Comparison of ENCODE assay signal across 8 cellular contexts in the genomic region with DNA sequence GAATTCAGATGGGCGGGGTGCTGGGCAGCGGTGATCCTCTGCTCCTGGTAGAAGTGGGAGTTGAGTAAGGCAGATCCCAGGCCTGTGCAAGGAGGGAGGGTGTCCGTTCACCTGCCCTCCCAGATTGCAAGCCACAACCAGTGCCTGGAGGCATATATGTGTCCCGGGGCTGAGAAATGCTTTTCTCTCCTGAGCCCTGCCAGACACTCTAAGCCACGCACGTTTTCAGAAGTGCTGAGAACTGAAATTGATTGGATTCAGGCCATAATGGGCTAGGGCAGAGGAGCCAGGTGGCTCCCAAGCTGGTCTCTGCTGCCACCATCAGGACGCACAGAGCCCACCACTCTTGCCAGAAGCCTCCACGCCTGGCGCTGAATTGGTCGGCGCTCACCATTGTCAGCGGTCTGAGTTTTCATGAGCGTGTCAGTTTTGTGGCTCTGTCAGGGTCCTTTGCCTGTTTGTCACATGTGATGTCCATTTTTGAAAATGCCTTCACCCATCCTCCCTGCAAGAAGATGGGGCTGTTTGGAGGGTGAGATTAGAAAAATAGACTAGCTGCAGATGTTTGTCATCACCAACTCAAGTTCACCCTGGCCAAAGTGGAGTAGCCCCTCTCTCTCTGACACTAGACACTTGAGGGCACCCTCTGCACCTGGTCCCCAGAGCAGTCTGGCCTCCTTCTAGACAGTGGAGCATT. TPM values are rescaled to one million over a fixed set of nuclear protein-coding genes. Genes with fewer than 3 reads are reported as not detected.
A peak's percentile ranks its signal among the peaks of the same experiment; 100 is the strongest.
DNase-seq lines count a peak whose midpoint lies in the region; ATAC-seq, FAIRE-seq and TF ChIP-seq lines count a peak whose summit lies in the region.

No MANE protein-coding gene starts in this region.

- POLR2A ChIA-PET in BJ (lab: Charles Lee): no interaction called here

- peaks cover 3% of the 10 kb centered on the region; the same call in 1 of the 2 replicates for H3K27me3 ChIP-seq in BJ (ENCODE audit: control insufficient read depth, insufficient read depth, low read length)
- H3K27me3 ChIP-seq in spleen (replicated peaks in 1 of 7): no peaks in the 10 kb centered on the region

- H3K27ac ChIP-seq in spleen: no peak overlapping the region

- H3K4me3 ChIP-seq in BJ (ENCODE audit: low read depth, low read length): no peak overlapping the region
- H3K4me3 ChIP-seq in astrocyte of the cerebellum (ENCODE audit: low read depth, low read length): no peak overlapping the region
- H3K4me3 ChIP-seq in spleen: no peak overlapping the region

- TF ChIP-seq POLR2A in spleen (IDR thresholded peaks at IDR 0.05): no peak

- CTCF ChIA-PET in BJ (lab: Yijun Ruan, JAX): interaction anchor here (0.9 to 4.0 kb wide), 6 partner anchors 13 to 658 kb away, joined by 3 to 23 read pairs (median 7); no protein-coding TSS in a partner anchor

- FAIRE-seq in GM19239 (lab: Jason Lieb, UNC): peak; percentile 91

- in situ Hi-C loops in astrocyte of the cerebellum (cut with HindIII; ENCODE audit: low sequenced_read_pairs): loop anchor here (5.0 kb wide), 1 partner anchor 652 kb away; no protein-coding TSS in a partner anchor

- TF ChIP-seq CTCF in BJ (IDR thresholded peaks at IDR 0.05; ENCODE audit: insufficient read depth, low read depth, low read length) (peak; percentile 75), astrocyte of the cerebellum (IDR thresholded peaks at IDR 0.05; ENCODE audit: low read depth, low read length, missing control alignments) (peak; percentile 95), spleen (IDR thresholded peaks at IDR 0.05 in 8 of 11, conservative IDR thresholded peaks at IDR 0.05 in 3 of 11) (peak; percentile 36 to 82 (median 76))

- DNase-seq in BJ (ENCODE audit: low read depth): no peak
- peak; percentile 58 for DNase-seq in GM19239 (ENCODE audit: insufficient read length, low spot score)
- DNase-seq in NCI-H69 (lab: John Stamatoyannopoulos, UW): peak; percentile 71
- DNase-seq in astrocyte of the cerebellum (ENCODE audit: low read depth): peak; percentile 68
- DNase-seq in hypothalamus (lab: John Stamatoyannopoulos, UW): peak in 47 of 51 donors; percentile 9 to 76 (median 47)
- DNase-seq in spleen: no peak
- DNase-seq in mesenteric fat pad (ENCODE audit: low spot score): no peak

- 27 to 41% (median 32%) methylated on average over 13 of the region's 13 CpGs for WGBS in spleen, 5 donors

- no peaks in the 10 kb centered on the region for H3K9me3 ChIP-seq in spleen

- intact Hi-C loops in spleen (cut with DNase I; ENCODE audit: low total_unique reads): loop anchor here (5.0 kb wide), 2 partner anchors 342 to 657 kb away; no protein-coding TSS in a partner anchor

- peaks cover 0 to 4% (median 0%) of the 10 kb centered on the region in 6 donors for H3K4me1 ChIP-seq in spleen

- peak; percentile 70 for ATAC-seq in HG03558 (IDR thresholded peaks at IDR 0.05; ENCODE audit: extremely low read depth, unreplicated experiment)

- no peaks in the 10 kb centered on the region for H3K36me3 ChIP-seq in BJ (ENCODE audit: control insufficient read depth, insufficient read depth, low read length)
- no peaks in the 10 kb centered on the region for H3K36me3 ChIP-seq in spleen

RNA-seq across cellular contexts. Expression of gene BFSP2, which starts 15.4 kb away (rescaled TPM):
- polyA plus RNA-seq in BJ (2011; rRNA removed) (not detected in 2 replicates), spleen (10 to 100 TPM in 2 of 3 donors, 1 to 10 TPM in 1; 8.6 to 52.5 (median 15.9) TPM)
- not detected in 2 replicates for polyA minus RNA-seq in BJ (2011; rRNA and poly(A)+ RNA removed)
- total RNA-seq in spleen (1 to 10 TPM in 6 of 7 donors, not detected in 1; 1.5 to 4.1 (median 2.7) TPM), mesenteric fat pad (not detected)

Comparison
In these comparisons a context has a peak if more than half of its experiments do, and no peak if none do; other contexts are left out.
1. DNase-seq: peak in GM19239 (single experiment), NCI-H69 (single experiment), astrocyte of the cerebellum (single experiment) and hypothalamus (47 of 51); none in BJ (single experiment), spleen (single experiment) and mesenteric fat pad (single experiment).
2. Peak in every context shown above with its lines, with median percentiles within 50 percentile points of each other: CTCF ChIP-seq.